ENCODE assay signal across 8 cellular contexts in the genomic region with DNA sequence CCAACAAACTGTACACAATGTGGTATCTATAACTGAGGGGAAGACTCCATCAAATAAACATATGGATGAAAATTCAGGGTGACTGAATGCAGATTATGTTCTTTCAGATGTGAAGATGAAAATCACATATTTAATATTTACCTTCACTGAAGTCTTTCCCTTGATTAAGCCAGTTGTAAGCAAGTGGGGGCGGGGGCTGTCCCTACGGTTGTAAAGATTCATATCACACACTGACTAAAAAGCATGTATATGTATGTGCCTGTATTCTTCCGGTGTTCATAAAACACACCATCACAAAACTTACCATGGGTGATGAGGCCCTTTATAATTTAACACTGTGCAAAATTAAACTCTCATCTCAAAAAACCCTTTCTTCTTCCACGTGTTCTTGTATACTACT. TPM values are rescaled to one million over a fixed set of nuclear protein-coding genes. Genes with fewer than 3 reads are reported as not detected.
DNase-seq lines count a peak whose midpoint lies in the region; ATAC-seq and TF ChIP-seq lines count a peak whose summit lies in the region.

No MANE protein-coding gene starts in this region.

- no peak for DNase-seq in HFFc6
- no peak for DNase-seq in activated CD8-positive, alpha-beta T cell treated with anti-CD3 and anti-CD28 coated beads, Interleukin-2, amount 10 ng/mL, durations not matched to agents 7 days and 5 days
- DNase-seq in stimulated activated CD4-positive, alpha-beta T cell treated with anti-CD3 and anti-CD28 coated beads, TNF-alpha, amount 100 ng/mL, for 24 hours (ENCODE audit: low read depth in 3 of 3): peak; percentile 30 to 56 (median 48)
- no peak for DNase-seq in LoVo (ENCODE audit: low spot score)
- DNase-seq in AG08395 (ENCODE audit: low spot score): no peak

- H3K9me3 ChIP-seq in iPS-15b (ENCODE audit: control insufficient read depth, insufficient read depth, low read length): no peaks in the 10 kb centered on the region

- no peaks in the 10 kb centered on the region for H3K36me3 Mint-ChIP-seq in HFFc6 (ENCODE audit: low read depth)
- H3K36me3 Mint-ChIP-seq in activated CD8-positive, alpha-beta T cell treated with anti-CD3 and anti-CD28 coated beads, Interleukin-2, amount 10 ng/mL, durations not matched to agents 7 days and 5 days (ENCODE audit: low read depth): peaks cover 13% of the 10 kb centered on the region

- H3K4me1 ChIP-seq in iPS-15b (ENCODE audit: control insufficient read depth, insufficient read depth, low read length): peaks cover 3% of the 10 kb centered on the region

- no peak overlapping the region for H3K9ac ChIP-seq in iPS-15b (ENCODE audit: low read depth, low read length)

- no peaks in the 10 kb centered on the region for H3K36me3 ChIP-seq in iPS-15b (ENCODE audit: control insufficient read depth, insufficient read depth, low read length)

- H3K9me3 Mint-ChIP-seq in HFFc6: no peaks in the 10 kb centered on the region
- H3K9me3 Mint-ChIP-seq in activated CD8-positive, alpha-beta T cell treated with anti-CD3 and anti-CD28 coated beads, Interleukin-2, amount 10 ng/mL, durations not matched to agents 7 days and 5 days (ENCODE audit: insufficient read depth): no peaks in the 10 kb centered on the region

- no peak for ATAC-seq in activated CD8-positive, alpha-beta T cell treated with anti-CD3 and anti-CD28 coated beads, Interleukin-2, amount 10 ng/mL, durations not matched to agents 7 days and 5 days
- no peak for ATAC-seq in HG03460 (IDR thresholded peaks at IDR 0.05; ENCODE audit: unreplicated experiment)
- ATAC-seq in GM18858 (IDR thresholded peaks at IDR 0.05; ENCODE audit: unreplicated experiment): no peak

- CTCF ChIA-PET in activated CD8-positive, alpha-beta T cell treated with anti-CD3 and anti-CD28 coated beads, Interleukin-2, amount 10 ng/mL, durations not matched to agents 7 days and 5 days (lab: Charles Lee): interaction anchor here (1.4 kb wide), 1 partner anchor 152 kb away, joined by 7 read pairs; no protein-coding TSS in a partner anchor

- peaks cover 1% of the 10 kb centered on the region; the same call in 1 of the 2 replicates for H3K27me3 Mint-ChIP-seq in HFFc6 (ENCODE audit: insufficient read depth)
- no peaks in the 10 kb centered on the region for H3K27me3 Mint-ChIP-seq in activated CD8-positive, alpha-beta T cell treated with anti-CD3 and anti-CD28 coated beads, Interleukin-2, amount 10 ng/mL, durations not matched to agents 7 days and 5 days (ENCODE audit: low read depth)

- POLR2A ChIA-PET in activated CD8-positive, alpha-beta T cell treated with anti-CD3 and anti-CD28 coated beads, Interleukin-2, amount 10 ng/mL, durations not matched to agents 7 days and 5 days (lab: Charles Lee): no interaction called here

- peak overlapping the region; percentile 68 for H3K4me3 ChIP-seq in iPS-15b (ENCODE audit: low read depth, low read length)

- H3K4me1 Mint-ChIP-seq in HFFc6 (ENCODE audit: low read depth): peaks cover 14% of the 10 kb centered on the region
- H3K4me1 Mint-ChIP-seq in activated CD8-positive, alpha-beta T cell treated with anti-CD3 and anti-CD28 coated beads, Interleukin-2, amount 10 ng/mL, durations not matched to agents 7 days and 5 days (ENCODE audit: low read depth): peaks cover 24% of the 10 kb centered on the region

- H3K27ac Mint-ChIP-seq in HFFc6: no peak overlapping the region
- peak overlapping the region; percentile 52 for H3K27ac Mint-ChIP-seq in activated CD8-positive, alpha-beta T cell treated with anti-CD3 and anti-CD28 coated beads, Interleukin-2, amount 10 ng/mL, durations not matched to agents 7 days and 5 days

- peak overlapping the region; percentile 90 for H3K4me3 Mint-ChIP-seq in HFFc6
- H3K4me3 Mint-ChIP-seq in activated CD8-positive, alpha-beta T cell treated with anti-CD3 and anti-CD28 coated beads, Interleukin-2, amount 10 ng/mL, durations not matched to agents 7 days and 5 days: peak overlapping the region; percentile 81

- TF ChIP-seq CTCF in HFFc6 (IDR thresholded peaks at IDR 0.05): no peak

- H3K27me3 ChIP-seq in iPS-15b (ENCODE audit: control insufficient read depth, insufficient read depth, low read length): no peaks in the 10 kb centered on the region

RNA-seq across cellular contexts. Expression of a gene that starts 1.3 kb away (rescaled TPM):
- 10 to 100 TPM in 4 of 6 experiments, 1 to 10 TPM in 2; 9.6 to 11.9 (median 10.6) TPM for total RNA-seq in HFFc6 (2021; fragmentation: NEBNext Ultra II Directional; extraction: Animal tissue kit (Norgen Biotek cat#: 25700))
- total RNA-seq in activated CD8-positive, alpha-beta T cell treated with anti-CD3 and anti-CD28 coated beads, Interleukin-2, amount 10 ng/mL, durations not matched to agents 7 days and 5 days: 10 to 100 TPM; 13.2 to 16.9 TPM

Comparison
In these comparisons a context has a peak if more than half of its experiments do, and no peak if none do; other contexts are left out.
1. DNase-seq: peak in stimulated activated CD4-positive, alpha-beta T cell treated with anti-CD3 and anti-CD28 coated beads, TNF-alpha, amount 100 ng/mL, for 24 hours (3 of 3); none in HFFc6 (single experiment), activated CD8-positive, alpha-beta T cell treated with anti-CD3 and anti-CD28 coated beads, Interleukin-2, amount 10 ng/mL, durations not matched to agents 7 days and 5 days (single experiment), LoVo (single experiment) and AG08395 (single experiment).